ENCODE assay signal across 1 cellular context in genomic region chr9:137241490-137242328, GRCh38.
TF ChIP-seq lines count a peak whose summit lies in the region.

No MANE protein-coding gene starts in this region.

TF ChIP-seq in GM12878, 131 proteins besides CTCF, POLR2A, EP300 and RAD21:
- TF ChIP-seq ZNF687 (IDR thresholded peaks at IDR 0.05) = 0 out of 2 replicates have a peak, but pooled peaks have one; percentile 9
- TF ChIP-seq MXI1 (IDR thresholded peaks at IDR 0.05; ENCODE audit: low read depth, low read length) = 0 out of 2 replicates have a peak, but pooled peaks have one; percentile 9
- peak; percentile 32; the same call in 1 of the 2 replicates for TF ChIP-seq NR2F1 (conservative IDR thresholded peaks at IDR 0.05)
- 0 out of 2 replicates have a peak, but pooled peaks have one; percentile 3 for TF ChIP-seq GATAD2B (conservative IDR thresholded peaks at IDR 0.05; ENCODE audit: low read depth)
- TF ChIP-seq EGR1 (IDR thresholded peaks at IDR 0.05; ENCODE audit: borderline replicate concordance in 1 of 2, low read depth in 2 of 2, low read length in 2 of 2) = no peak
- no peak for TF ChIP-seq ZBTB11 (CRISPR knock-in tag; IDR thresholded peaks at IDR 0.05)
- TF ChIP-seq BACH1 (IDR thresholded peaks at IDR 0.05; ENCODE audit: borderline replicate concordance) = 0 out of 2 replicates have a peak, but pooled peaks have one; percentile 11
